In genomic region chr3:99013077-99013476, GRCh38 we compare ENCODE assay signal across 16 cellular contexts.
"Had no signal": no experiment of that assay in that cellular context is flagged by ENCODE, and none has a peak within 500 bp of the region (broad histone marks: within the 10 kb centered on the region; RNA-seq: fewer than 3 reads in every experiment).

No MANE protein-coding gene starts in this region.

- H3K27me3 ChIP-seq: adrenal gland, gastroesophageal sphincter, heart right ventricle, ovary, sigmoid colon had no signal

- H3K36me3 ChIP-seq: adrenal gland, gastroesophageal sphincter, heart right ventricle, lower lobe of right lung, ovary, sigmoid colon, thoracic aorta, WERI-Rb-1 had no signal

- H3K9me3 ChIP-seq: adrenal gland, gastroesophageal sphincter, heart right ventricle, lower lobe of right lung, ovary, sigmoid colon, thoracic aorta had no signal

- ATAC-seq: activated CD8-positive, alpha-beta memory T cell treated with anti-CD3 and anti-CD28 coated beads, Interleukin-2, amount 10 ng/mL, durations not matched to agents 7 days and 5 days; gastroesophageal sphincter; left colon; lower lobe of right lung; stimulated activated effector memory CD8-positive, alpha-beta T cell treated with anti-CD3 and anti-CD28 coated beads, Interleukin-12 subunit alpha, Interleukin-12 subunit beta, amount 100 ng/mL, for 72 hours had no signal

- DNase-seq: activated CD4-positive, alpha-beta T cell treated with anti-CD3 and anti-CD28 coated beads, Interleukin-2, amount 50 U/mL, for 48 hours; activated CD8-positive, alpha-beta memory T cell treated with anti-CD3 and anti-CD28 coated beads, Interleukin-2, amount 10 ng/mL, durations not matched to agents 7 days and 5 days; activated T-cell treated with anti-CD3 and anti-CD28 coated beads, Interleukin-2, amount 50 U/mL, for 1 hour; adrenal gland; caudate nucleus; heart right ventricle; left colon; lower lobe of right lung; ovary; sigmoid colon; T-helper 1 cell; WERI-Rb-1 had no signal

- H3K27ac ChIP-seq: adrenal gland, gastroesophageal sphincter, heart right ventricle, lower lobe of right lung, ovary, sigmoid colon, WERI-Rb-1 had no signal

- H3K4me1 ChIP-seq: adrenal gland, gastroesophageal sphincter, heart right ventricle, lower lobe of right lung, sigmoid colon had no signal

- H3K4me3 ChIP-seq: adrenal gland, coronary artery, gastroesophageal sphincter, heart right ventricle, lower lobe of right lung, ovary, sigmoid colon, thoracic aorta had no signal
